Comparison of ENCODE assay signal across 21 cellular contexts in genomic region chr19:16002985-16003384, GRCh38. TPM values are rescaled to one million over a fixed set of nuclear protein-coding genes. Genes with fewer than 3 reads are reported as not detected.
"Had no signal": no experiment of that assay in that cellular context is flagged by ENCODE, and none has a peak within 500 bp of the region (broad histone marks: within the 10 kb centered on the region; RNA-seq: fewer than 3 reads in every experiment).

No MANE protein-coding gene starts in this region.

- H3K4me3 Mint-ChIP-seq: nephron progenitor cell, WTC11 had no signal

- H3K4me1 ChIP-seq: uterus had no signal

- H3K9me3 ChIP-seq: esophagus squamous epithelium, lower lobe of right lung, mucosa of descending colon, tibial artery, uterus had no signal

- H3K4me3 ChIP-seq: mucosa of descending colon had no signal

- H3K36me3 Mint-ChIP-seq: T-cell had no signal

- ATAC-seq: left cardiac atrium, mucosa of descending colon, T-cell, WTC11 had no signal

- H3K9me3 Mint-ChIP-seq: activated CD4-positive, alpha-beta T cell treated with anti-CD3 and anti-CD28 coated beads, Interleukin-2, amount 10 ng/mL, durations not matched to agents 24 days and 14 days; T-cell had no signal

- H3K27me3 Mint-ChIP-seq: activated naive CD8-positive, alpha-beta T cell; T-cell had no signal

- H3K27me3 ChIP-seq: dorsolateral prefrontal cortex, esophagus squamous epithelium, tibial artery, uterus had no signal

- H3K36me3 ChIP-seq: esophagus squamous epithelium, lower lobe of right lung, tibial artery, uterus had no signal

- H3K27ac Mint-ChIP-seq: activated naive CD8-positive, alpha-beta T cell; nephron progenitor cell; WTC11 had no signal

- DNase-seq: activated CD4-positive, alpha-beta T cell treated with anti-CD3 and anti-CD28 coated beads, Interleukin-2, amount 10 ng/mL, durations not matched to agents 24 days and 14 days; activated effector memory CD4-positive, alpha-beta T cell treated with Interleukin-2 at 50 U/mL for 16 hours; activated T-cell treated with anti-CD3 and anti-CD28 coated beads for 4 hours; anterior cingulate cortex; dorsolateral prefrontal cortex; esophagus squamous epithelium; glutamatergic neuron; left cardiac atrium; lower lobe of right lung; mucosa of descending colon; nephron progenitor cell; stimulated activated CD4-positive, alpha-beta T cell treated with anti-CD3 and anti-CD28 coated beads, Interleukin-2, amount 100 ng/mL, for 48 hours; tibial artery; uterus had no signal

- H3K4me1 Mint-ChIP-seq: nephron progenitor cell had no signal

- H3K27ac ChIP-seq: dorsolateral prefrontal cortex had no signal

RNA-seq across cellular contexts. Expression of gene OR10H4, which starts 54.2 kb away (rescaled TPM):
- total RNA-seq: activated CD4-positive, alpha-beta T cell treated with anti-CD3 and anti-CD28 coated beads, Interleukin-2, amount 10 ng/mL, durations not matched to agents 24 days and 14 days; activated CD8-positive, alpha-beta memory T cell treated with anti-CD3 and anti-CD28 coated beads for 36 hours; chondrocyte; dorsolateral prefrontal cortex; esophagus squamous epithelium; left cardiac atrium; lower lobe of right lung; mucosa of descending colon; omental fat pad; pulmonary artery endothelial cell; T-cell; uterus; WTC11 had no signal
